1 cellular context compared by ENCODE assay signal in the genomic region with DNA sequence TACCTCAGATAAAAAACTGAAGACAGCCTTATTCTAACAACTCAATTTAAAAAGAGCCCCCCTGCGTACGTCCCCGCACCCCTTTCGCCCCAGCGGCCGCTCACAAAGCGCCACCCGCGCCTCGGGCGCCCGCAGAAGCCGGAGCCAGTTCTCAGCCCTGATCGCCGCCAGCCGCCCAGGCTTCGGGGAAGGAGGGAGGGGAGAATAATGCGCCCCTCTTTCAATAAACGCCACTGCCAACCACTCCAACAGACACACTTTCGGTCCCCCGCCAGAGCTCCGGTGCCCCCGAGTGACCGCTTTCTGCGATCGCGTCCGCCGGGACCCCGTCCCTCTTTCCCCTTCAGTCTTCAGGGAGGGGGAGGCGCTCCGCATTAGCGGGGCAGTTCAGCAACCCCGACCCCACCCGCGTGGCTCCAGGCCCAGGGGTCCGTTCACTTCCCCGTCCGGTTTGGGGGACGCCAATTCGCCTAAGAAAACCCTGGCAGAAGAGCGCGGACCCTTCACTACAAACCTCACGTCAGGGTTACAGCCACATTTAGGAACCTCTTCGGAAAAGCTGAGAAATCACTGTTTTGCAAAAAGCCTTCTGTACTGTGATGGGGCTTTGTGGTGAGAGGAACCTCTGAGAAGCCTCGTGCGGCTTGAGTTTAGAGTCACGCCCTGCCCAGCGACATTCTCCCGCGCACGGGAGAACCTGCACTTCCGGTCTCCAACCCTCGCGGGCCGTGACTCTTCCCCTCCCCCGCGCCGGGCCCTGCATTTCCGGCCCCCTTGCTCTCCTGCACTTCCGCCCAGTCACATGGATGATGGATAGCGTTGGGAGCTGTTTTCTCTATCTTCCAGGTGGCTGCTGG.
TF ChIP-seq lines count a peak whose summit lies in the region.

No MANE protein-coding gene starts in this region.

TF ChIP-seq in GM23338, 12 proteins besides CTCF, POLR2A, EP300 and RAD21 (continued from another document):
- TF ChIP-seq ZNF462 (CRISPR knock-in tag; IDR thresholded peaks at IDR 0.05) (no peak), STAT1 (IDR thresholded peaks at IDR 0.05; ENCODE audit: unreplicated experiment) (no peak), POLR2AphosphoS5 (IDR thresholded peaks at IDR 0.05; ENCODE audit: low read depth) (0 out of 2 replicates have a peak, but pooled peaks have one; percentile 30), EZH2 (IDR thresholded peaks at IDR 0.05; ENCODE audit: low read depth, unreplicated experiment) (peak; percentile 79), CREB1 (CRISPR knock-in tag; IDR thresholded peaks at IDR 0.05; ENCODE audit: low read depth) (peak; percentile 43; the same call in 1 of the 2 replicates)
TF ChIP-seq in GM23338: peak in this region for 4.
